In the genomic region with DNA sequence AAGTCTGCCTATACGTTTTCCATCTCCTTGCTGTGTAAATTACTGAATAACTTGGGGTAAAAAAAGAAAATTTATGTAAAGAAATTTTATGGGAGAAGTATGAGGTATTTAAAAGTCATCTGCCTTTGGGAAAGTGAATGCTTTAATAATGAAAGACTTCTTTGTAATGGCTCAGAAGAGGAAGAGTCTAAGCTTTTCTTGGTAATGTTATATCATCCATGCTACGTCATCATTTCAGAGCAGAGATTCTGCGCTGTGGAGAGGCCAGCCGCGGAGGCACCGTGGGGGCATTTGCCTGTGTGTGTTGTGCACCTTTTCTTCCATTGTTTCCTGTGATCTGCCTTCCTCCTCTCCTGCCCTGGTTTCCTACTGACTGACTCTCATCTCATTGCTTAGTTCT, we compare ENCODE assay signal across 1 cellular context.
TF ChIP-seq lines count a peak whose summit lies in the region.

No MANE protein-coding gene starts in this region.

TF ChIP-seq in endothelial cell of umbilical vein, 7 proteins besides CTCF, POLR2A, EP300 and RAD21:
- TF ChIP-seq POLR2AphosphoS5 (IDR thresholded peaks at IDR 0.05; ENCODE audit: insufficient read depth, low read depth, low read length) (no peak), JUN (IDR thresholded peaks at IDR 0.05; ENCODE audit: borderline replicate concordance, insufficient read depth, insufficient read length, low read depth) (no peak), MYC (IDR thresholded peaks at IDR 0.05; ENCODE audit: low read depth, low read length) (no peak), GATA2 (IDR thresholded peaks at IDR 0.05; ENCODE audit: insufficient read depth, insufficient read length, low read depth, low read length) (no peak), FOS (IDR thresholded peaks at IDR 0.05; ENCODE audit: borderline replicate concordance, insufficient read depth, low read length) (no peak), EZH2 (IDR thresholded peaks at IDR 0.05; ENCODE audit: borderline replicate concordance, low read depth, low read length, severe bottlenecking) (no peak), MAX (IDR thresholded peaks at IDR 0.05; ENCODE audit: insufficient read depth, insufficient read length) (no peak)
